In the genomic region with DNA sequence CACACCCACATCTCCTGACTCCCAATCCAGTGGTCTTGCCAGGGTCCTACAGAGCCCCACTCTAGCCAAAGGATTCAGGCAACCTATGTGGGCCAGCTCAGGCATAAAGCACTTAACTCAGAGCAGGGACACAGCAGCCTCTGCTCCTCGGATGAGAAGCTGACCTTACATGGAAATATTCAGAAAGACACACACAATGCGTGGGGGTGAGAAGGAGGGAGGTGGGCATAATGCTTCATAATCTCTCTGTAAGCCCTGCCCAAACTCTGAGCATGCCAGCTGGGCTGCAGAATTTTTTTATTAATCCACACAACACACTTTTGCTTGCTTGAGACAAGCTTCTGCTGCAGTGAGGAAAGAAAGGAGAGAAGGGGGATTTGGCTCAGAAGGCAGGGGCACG, we compare ENCODE assay signal across 24 cellular contexts. TPM values are rescaled to one million over a fixed set of nuclear protein-coding genes. Genes with fewer than 3 reads are reported as not detected.
"Had no signal": no experiment of that assay in that cellular context is flagged by ENCODE, and none has a peak within 500 bp of the region (broad histone marks: within the 10 kb centered on the region; RNA-seq: fewer than 3 reads in every experiment).

No MANE protein-coding gene starts in this region.

- H3K9me3 Mint-ChIP-seq: activated naive CD4-positive, alpha-beta T cell treated with anti-CD3 and anti-CD28 coated beads, Interleukin-2, amount 50 U/mL, for 24 hours; activated naive CD8-positive, alpha-beta T cell treated with anti-CD3 and anti-CD28 coated beads, Interleukin-2, amount 50 U/mL, for 24 hours; activated T-helper 2 cell treated with anti-CD3 and anti-CD28 coated beads, Interferon-gamma antibody, Interleukin-2, Interleukin-4, amounts not matched to agents 10 μg/mL and 5 μg/mL and 100 μg/mL, durations not matched to agents 14 hours and 24 hours and 36 hours; natural killer cell treated with Interleukin-12 subunit alpha and Interleukin-12 subunit beta and Interleukin-15 and Interleukin-18, amount 100 ng/mL, for 72 hours had no signal

- H3K4me3 ChIP-seq: esophagus squamous epithelium, left ventricle myocardium inferior, lung, prostate gland, smooth muscle cell, transverse colon had no signal

- H3K27ac Mint-ChIP-seq: activated CD4-positive, alpha-beta T cell treated with anti-CD3 and anti-CD28 coated beads for 36 hours; activated CD8-positive, alpha-beta memory T cell treated with anti-CD3 and anti-CD28 coated beads, Interleukin-2, amount 10 ng/mL, durations not matched to agents 7 days and 5 days; activated CD8-positive, alpha-beta T cell treated with anti-CD3 and anti-CD28 coated beads, Interleukin-2, amount 10 ng/mL, durations not matched to agents 7 days and 5 days; activated naive CD4-positive, alpha-beta T cell treated with anti-CD3 and anti-CD28 coated beads, Interleukin-2, amount 50 U/mL, for 24 hours; activated naive CD8-positive, alpha-beta T cell treated with anti-CD3 and anti-CD28 coated beads, Interleukin-2, amount 50 U/mL, for 24 hours; activated T-helper 2 cell treated with anti-CD3 and anti-CD28 coated beads, Interferon-gamma antibody, Interleukin-2, Interleukin-4, amounts not matched to agents 10 μg/mL and 5 μg/mL and 100 μg/mL, durations not matched to agents 14 hours and 24 hours and 36 hours; natural killer cell treated with Interleukin-12 subunit alpha and Interleukin-12 subunit beta and Interleukin-15 and Interleukin-18, amount 100 ng/mL, for 72 hours had no signal

- H3K4me3 Mint-ChIP-seq: activated CD4-positive, alpha-beta T cell treated with anti-CD3 and anti-CD28 coated beads for 36 hours; activated CD8-positive, alpha-beta memory T cell treated with anti-CD3 and anti-CD28 coated beads, Interleukin-2, amount 10 ng/mL, durations not matched to agents 7 days and 5 days; activated CD8-positive, alpha-beta T cell treated with anti-CD3 and anti-CD28 coated beads, Interleukin-2, amount 10 ng/mL, durations not matched to agents 7 days and 5 days; activated naive CD4-positive, alpha-beta T cell treated with anti-CD3 and anti-CD28 coated beads, Interleukin-2, amount 50 U/mL, for 24 hours; activated naive CD8-positive, alpha-beta T cell treated with anti-CD3 and anti-CD28 coated beads, Interleukin-2, amount 50 U/mL, for 24 hours; natural killer cell treated with Interleukin-12 subunit alpha and Interleukin-12 subunit beta and Interleukin-15 and Interleukin-18, amount 100 ng/mL, for 72 hours had no signal

- H3K4me2 ChIP-seq: smooth muscle cell had no signal

- H3K27me3 ChIP-seq: esophagus squamous epithelium, transverse colon had no signal

- H3K4me1 Mint-ChIP-seq: activated CD4-positive, alpha-beta T cell treated with anti-CD3 and anti-CD28 coated beads for 36 hours; activated CD8-positive, alpha-beta memory T cell treated with anti-CD3 and anti-CD28 coated beads, Interleukin-2, amount 10 ng/mL, durations not matched to agents 7 days and 5 days; activated naive CD4-positive, alpha-beta T cell treated with anti-CD3 and anti-CD28 coated beads, Interleukin-2, amount 50 U/mL, for 24 hours; activated naive CD8-positive, alpha-beta T cell treated with anti-CD3 and anti-CD28 coated beads, Interleukin-2, amount 50 U/mL, for 24 hours had no signal

- H3K36me3 ChIP-seq: esophagus squamous epithelium, left ventricle myocardium inferior, prostate gland, transverse colon had no signal

- DNase-seq: activated CD4-positive, alpha-beta T cell treated with anti-CD3 and anti-CD28 coated beads for 36 hours; activated CD4-positive, CD25-positive, alpha-beta regulatory T cell; activated CD8-positive, alpha-beta memory T cell treated with anti-CD3 and anti-CD28 coated beads, Interleukin-2, amount 10 ng/mL, durations not matched to agents 7 days and 5 days; activated CD8-positive, alpha-beta T cell treated with anti-CD3 and anti-CD28 coated beads, Interleukin-2, amount 10 ng/mL, durations not matched to agents 7 days and 5 days; activated naive CD8-positive, alpha-beta T cell treated with anti-CD3 and anti-CD28 coated beads, Interleukin-2, amount 50 U/mL, for 24 hours; activated T-cell treated with anti-CD3 and anti-CD28 coated beads, Interleukin-2, amount 50 U/mL, for 48 hours; dermis blood vessel endothelial cell; effector CD4-positive, alpha-beta T cell; esophagus squamous epithelium; foreskin melanocyte; glutamatergic neuron; left ventricle myocardium inferior; mesendoderm; stimulated activated CD4-positive, alpha-beta T cell treated with anti-CD3 and anti-CD28 coated beads, Interleukin-15, amount 100 ng/mL, for 24 hours; stimulated activated CD4-positive, alpha-beta T cell treated with anti-CD3 and anti-CD28 coated beads, Interleukin-2, amount 100 ng/mL, for 24 hours; stimulated activated naive CD4-positive, alpha-beta T cell; transverse colon had no signal

- H3K4me1 ChIP-seq: prostate gland, transverse colon had no signal

- H3K27ac ChIP-seq: left ventricle myocardium inferior, prostate gland had no signal

- H3K9me3 ChIP-seq: esophagus squamous epithelium, left ventricle myocardium inferior, prostate gland, transverse colon had no signal

- H3K36me3 Mint-ChIP-seq: activated CD8-positive, alpha-beta memory T cell treated with anti-CD3 and anti-CD28 coated beads, Interleukin-2, amount 10 ng/mL, durations not matched to agents 7 days and 5 days; activated naive CD4-positive, alpha-beta T cell treated with anti-CD3 and anti-CD28 coated beads, Interleukin-2, amount 50 U/mL, for 24 hours; natural killer cell treated with Interleukin-12 subunit alpha and Interleukin-12 subunit beta and Interleukin-15 and Interleukin-18, amount 100 ng/mL, for 72 hours had no signal

RNA-seq across cellular contexts. Expression of a gene that starts 21.6 kb away (rescaled TPM):
- total RNA-seq: activated CD4-positive, alpha-beta T cell treated with anti-CD3 and anti-CD28 coated beads for 36 hours; activated CD8-positive, alpha-beta memory T cell treated with anti-CD3 and anti-CD28 coated beads, Interleukin-2, amount 10 ng/mL, durations not matched to agents 7 days and 5 days; activated CD8-positive, alpha-beta T cell treated with anti-CD3 and anti-CD28 coated beads, Interleukin-2, amount 10 ng/mL, durations not matched to agents 7 days and 5 days; activated T-helper 2 cell treated with anti-CD3 and anti-CD28 coated beads, Interferon-gamma antibody, Interleukin-2, Interleukin-4, amounts not matched to agents 10 μg/mL and 5 μg/mL and 100 μg/mL, durations not matched to agents 14 hours and 24 hours and 36 hours; natural killer cell treated with Interleukin-12 subunit alpha and Interleukin-12 subunit beta and Interleukin-15 and Interleukin-18, amount 100 ng/mL, for 72 hours; T-helper 1 cell treated with Interleukin-12 subunit alpha and Interleukin-12 subunit beta and Interleukin-4 antibody, amounts not matched to agents 30 ng/mL and 1 ng/mL, for 36 hours had no signal
